Comparison of ENCODE assay signal across 14 cellular contexts in the genomic region with DNA sequence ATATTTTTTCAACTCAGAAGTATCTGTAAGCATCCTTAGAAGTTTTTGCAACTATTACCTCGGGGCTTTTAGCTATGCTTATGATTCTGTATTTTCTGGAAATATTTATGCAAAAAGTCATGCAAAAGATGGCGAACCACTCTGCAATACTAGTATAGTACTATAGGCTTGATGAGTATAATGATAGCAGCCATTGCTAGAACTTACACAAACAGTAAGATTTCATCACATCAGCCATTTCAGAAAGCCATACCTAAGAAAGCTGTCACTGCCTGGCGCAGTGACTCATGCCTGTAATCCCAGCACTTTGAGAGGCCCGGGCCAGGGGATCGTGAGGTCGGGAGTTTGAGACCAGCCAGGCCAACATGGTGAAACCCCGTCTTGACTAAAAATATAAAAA.
"Had no signal": no experiment of that assay in that cellular context is flagged by ENCODE, and none has a peak within 500 bp of the region (broad histone marks: within the 10 kb centered on the region; RNA-seq: fewer than 3 reads in every experiment).

No MANE protein-coding gene starts in this region.

- H3K27me3 ChIP-seq: esophagus muscularis mucosa, gastroesophageal sphincter, left lung, sigmoid colon, upper lobe of left lung, vagina had no signal

- H3K36me3 ChIP-seq: esophagus muscularis mucosa, gastroesophageal sphincter, left lung, lower lobe of right lung, sigmoid colon, upper lobe of left lung, vagina had no signal

- H3K27ac ChIP-seq: epithelial cell of prostate, esophagus muscularis mucosa, gastroesophageal sphincter, left lung, lower lobe of right lung, sigmoid colon, upper lobe of left lung, vagina had no signal

- H3K4me1 ChIP-seq: esophagus muscularis mucosa, gastroesophageal sphincter, left lung, lower lobe of right lung, sigmoid colon, upper lobe of left lung, vagina had no signal

- H3K4me3 ChIP-seq: esophagus muscularis mucosa, gastroesophageal sphincter, left lung, lower lobe of right lung, sigmoid colon, upper lobe of left lung, vagina had no signal

- DNase-seq: effector memory CD4-positive, alpha-beta T cell; glutamatergic neuron; lower lobe of right lung; natural killer cell; sigmoid colon; small intestine; stimulated activated CD4-positive, alpha-beta T cell treated with anti-CD3 and anti-CD28 coated beads, Interleukin-2, amount 100 ng/mL, for 48 hours; stimulated activated naive CD4-positive, alpha-beta T cell treated with Interleukin-2 at 50 U/mL for 16 hours; upper lobe of left lung had no signal

- H3K9me3 ChIP-seq: esophagus muscularis mucosa, gastroesophageal sphincter, left lung, lower lobe of right lung, sigmoid colon, upper lobe of left lung, vagina had no signal
